In the genomic region with DNA sequence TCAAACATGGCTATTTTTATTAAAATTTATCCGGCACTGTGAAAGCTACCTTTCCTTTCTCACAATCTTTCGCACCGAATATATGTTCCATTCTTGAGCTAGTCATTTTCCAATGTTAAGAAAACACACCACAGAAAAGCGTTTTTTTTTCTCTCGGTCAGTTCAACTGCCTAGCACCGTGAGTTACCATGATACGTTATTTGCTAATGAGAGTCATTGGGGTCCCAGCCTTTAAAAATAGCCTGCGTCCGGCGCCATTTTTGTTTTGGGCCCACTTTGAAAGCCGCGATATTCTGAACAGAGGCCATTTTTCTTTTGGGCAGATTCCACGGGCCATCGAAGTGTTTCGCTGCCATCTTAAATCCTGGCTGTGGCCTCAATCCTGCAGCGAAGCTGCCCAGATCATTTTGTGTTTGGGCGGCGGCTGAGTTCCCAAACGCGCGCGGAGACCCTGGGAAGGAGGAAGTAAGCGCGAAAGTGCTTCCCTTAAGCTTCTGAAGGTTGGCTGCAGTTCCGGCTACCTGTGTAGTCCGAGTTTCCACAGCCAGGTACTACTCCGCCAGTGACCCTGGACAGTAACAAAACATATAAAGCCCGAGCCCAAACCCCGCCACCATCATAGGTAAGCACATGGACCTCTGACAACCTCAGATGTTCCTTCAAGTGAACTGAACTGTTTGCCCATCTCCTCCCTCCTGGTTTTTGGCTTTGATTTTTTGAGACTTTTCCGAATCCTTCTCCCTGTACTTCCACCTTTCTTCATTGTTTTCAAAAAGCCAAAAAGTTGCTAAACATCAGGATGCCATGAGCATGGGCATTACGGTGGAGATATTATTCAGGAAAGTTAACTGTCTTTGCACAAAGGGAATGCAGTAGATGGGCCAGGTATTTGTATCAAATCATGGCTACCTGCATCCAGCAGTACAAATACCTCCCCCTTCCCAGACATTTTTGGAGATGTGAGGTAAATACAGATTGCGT, we compare ENCODE assay signal across 8 cellular contexts. TPM values are rescaled to one million over a fixed set of nuclear protein-coding genes. Genes with fewer than 3 reads are reported as not detected.
DNase-seq lines count a peak whose midpoint lies in the region; ATAC-seq and TF ChIP-seq lines count a peak whose summit lies in the region.

A gene (plus strand): TSS at position 474 of the 981 bp plus-strand sequence. CDS start 22,900 bp downstream, outside the sequence.

- peak; percentile 76 for ATAC-seq in naive thymus-derived CD4-positive, alpha-beta T cell
- peak; percentile 77 to 79 for ATAC-seq in stimulated activated naive B cell treated with anti-CD40 and anti-IgM and Interleukin-4, amounts not matched to agents 10 μg/mL and 1 μg/mL and 100 μg/mL, for 72 hours (replicated peaks)

- no peaks in the 10 kb centered on the region for H3K27me3 Mint-ChIP-seq in activated T-helper 2 cell treated with anti-CD3 and anti-CD28 coated beads, Interferon-gamma antibody, Interleukin-2, Interleukin-4, amounts not matched to agents 10 μg/mL and 5 μg/mL and 100 μg/mL, durations not matched to agents 14 hours and 24 hours and 36 hours (ENCODE audit: low read depth)
- H3K27me3 Mint-ChIP-seq in naive thymus-derived CD4-positive, alpha-beta T cell: no peaks in the 10 kb centered on the region
- no peaks in the 10 kb centered on the region for H3K27me3 Mint-ChIP-seq in stimulated activated naive B cell treated with anti-CD40 and anti-IgM and Interleukin-4, amounts not matched to agents 10 μg/mL and 1 μg/mL and 100 μg/mL, for 72 hours

- H3K4me3 ChIP-seq in LNCaP clone FGC (ENCODE audit: low read depth, low read length) (peak within 1 kb of the TSS; percentile 87), fibroblast of mammary gland (ENCODE audit: control insufficient read depth, low read depth, low read length) (peak within 1 kb of the TSS; percentile 86)
- H3K4me3 ChIP-seq in naive thymus-derived CD4-positive, alpha-beta T cell (ENCODE audit: low read length): peak within 1 kb of the TSS; percentile 99

- no peaks in the 10 kb centered on the region for H3K36me3 ChIP-seq in naive thymus-derived CD4-positive, alpha-beta T cell (ENCODE audit: control insufficient read depth in 2 of 3, insufficient read depth in 3 of 3, low read length in 3 of 3)

- peaks cover 59% of the 10 kb centered on the region for H3K4me1 Mint-ChIP-seq in activated T-helper 2 cell treated with anti-CD3 and anti-CD28 coated beads, Interferon-gamma antibody, Interleukin-2, Interleukin-4, amounts not matched to agents 10 μg/mL and 5 μg/mL and 100 μg/mL, durations not matched to agents 14 hours and 24 hours and 36 hours (ENCODE audit: low read depth)
- H3K4me1 Mint-ChIP-seq in naive thymus-derived CD4-positive, alpha-beta T cell: peaks cover 30 to 59% (median 48%) of the 10 kb centered on the region in 7 donors
- peaks cover 21 to 31% of the 10 kb centered on the region in 2 donors for H3K4me1 Mint-ChIP-seq in stimulated activated naive B cell treated with anti-CD40 and anti-IgM and Interleukin-4, amounts not matched to agents 10 μg/mL and 1 μg/mL and 100 μg/mL, for 72 hours

- CTCF ChIA-PET in naive thymus-derived CD4-positive, alpha-beta T cell (lab: Charles Lee): interaction anchor here (1.2 to 2.3 kb wide), 2 partner anchors 8 to 10 kb away, joined by 3 to 7 read pairs; no protein-coding TSS in a partner anchor

- H3K27me3 ChIP-seq in naive thymus-derived CD4-positive, alpha-beta T cell (ENCODE audit: control insufficient read depth in 2 of 2, insufficient read depth in 2 of 2, low read length in 2 of 2): no peaks in the 10 kb centered on the region

- POLR2A ChIA-PET in naive thymus-derived CD4-positive, alpha-beta T cell (lab: Charles Lee): interaction anchor here (0.7 to 1.7 kb wide), 12 partner anchors 9 to 400 kb away, joined by 3 to 9 read pairs (median 4); a partner anchor contains a TSS

- H3K27ac ChIP-seq in naive thymus-derived CD4-positive, alpha-beta T cell (ENCODE audit: low read depth, low read length): peak within 1 kb of the TSS; percentile 82

- no peaks in the 10 kb centered on the region for H3K9me3 Mint-ChIP-seq in activated T-helper 2 cell treated with anti-CD3 and anti-CD28 coated beads, Interferon-gamma antibody, Interleukin-2, Interleukin-4, amounts not matched to agents 10 μg/mL and 5 μg/mL and 100 μg/mL, durations not matched to agents 14 hours and 24 hours and 36 hours
- H3K9me3 Mint-ChIP-seq in naive thymus-derived CD4-positive, alpha-beta T cell: no peaks in the 10 kb centered on the region
- H3K9me3 Mint-ChIP-seq in stimulated activated naive B cell treated with anti-CD40 and anti-IgM and Interleukin-4, amounts not matched to agents 10 μg/mL and 1 μg/mL and 100 μg/mL, for 72 hours: no peaks in the 10 kb centered on the region

- intact Hi-C loops in activated T-helper 2 cell treated with anti-CD3 and anti-CD28 coated beads, Interferon-gamma antibody, Interleukin-2, Interleukin-4, amounts not matched to agents 10 μg/mL and 5 μg/mL and 100 μg/mL, durations not matched to agents 14 hours and 24 hours and 36 hours (cut with micrococcal nuclease): loop anchor here (1.0 to 5.0 kb wide), 7 partner anchors 12 to 1457 kb away; a partner anchor contains a TSS
- intact Hi-C loops in naive thymus-derived CD4-positive, alpha-beta T cell (cut with micrococcal nuclease): loop anchor here (1.0 to 5.0 kb wide), 12 partner anchors 12 to 1457 kb away; a partner anchor contains a TSS

- no peaks in the 10 kb centered on the region for H3K9me3 ChIP-seq in naive thymus-derived CD4-positive, alpha-beta T cell (ENCODE audit: control insufficient read depth in 2 of 3, low read length in 3 of 3)

- no peak for TF ChIP-seq CTCF in LNCaP clone FGC (IDR thresholded peaks at IDR 0.05; ENCODE audit: control insufficient read depth, extremely low read depth, insufficient read depth)
- no peak for TF ChIP-seq CTCF in fibroblast of mammary gland (conservative IDR thresholded peaks at IDR 0.05; ENCODE audit: control insufficient read depth, insufficient read depth, low read depth, low read length)

- DNase-seq in EL (peak; percentile 97), H4 (ENCODE audit: low spot score) (peak; percentile 93), LNCaP clone FGC (ENCODE audit: low read depth) (peak; percentile 98), RPMI8226 (peak; percentile 95), fibroblast of mammary gland (ENCODE audit: low read depth) (peak; percentile 96)
- DNase-seq in activated T-helper 2 cell treated with anti-CD3 and anti-CD28 coated beads, Interferon-gamma antibody, Interleukin-2, Interleukin-4, amounts not matched to agents 10 μg/mL and 5 μg/mL and 100 μg/mL, durations not matched to agents 14 hours and 24 hours and 36 hours (ENCODE audit: low spot score): peak; percentile 78
- DNase-seq in naive thymus-derived CD4-positive, alpha-beta T cell: peak; percentile 46 to 85 (median 82)
- peak; percentile 87 for DNase-seq in stimulated activated naive B cell treated with anti-CD40 and anti-IgM and Interleukin-4, amounts not matched to agents 10 μg/mL and 1 μg/mL and 100 μg/mL, for 72 hours

- peak within 1 kb of the TSS; percentile 97 for H3K4me3 Mint-ChIP-seq in activated T-helper 2 cell treated with anti-CD3 and anti-CD28 coated beads, Interferon-gamma antibody, Interleukin-2, Interleukin-4, amounts not matched to agents 10 μg/mL and 5 μg/mL and 100 μg/mL, durations not matched to agents 14 hours and 24 hours and 36 hours (ENCODE audit: low read depth)
- peak within 1 kb of the TSS; percentile 89 to 99 (median 96) for H3K4me3 Mint-ChIP-seq in naive thymus-derived CD4-positive, alpha-beta T cell
- H3K4me3 Mint-ChIP-seq in stimulated activated naive B cell treated with anti-CD40 and anti-IgM and Interleukin-4, amounts not matched to agents 10 μg/mL and 1 μg/mL and 100 μg/mL, for 72 hours: peak within 1 kb of the TSS; percentile 91

- peaks cover 0 to 4% of the 10 kb centered on the region in 2 donors for H3K4me1 ChIP-seq in naive thymus-derived CD4-positive, alpha-beta T cell (ENCODE audit: control insufficient read depth in 2 of 2, insufficient read depth in 2 of 2, low read length in 2 of 2)

- peak within 1 kb of the TSS; percentile 97 for H3K27ac Mint-ChIP-seq in activated T-helper 2 cell treated with anti-CD3 and anti-CD28 coated beads, Interferon-gamma antibody, Interleukin-2, Interleukin-4, amounts not matched to agents 10 μg/mL and 5 μg/mL and 100 μg/mL, durations not matched to agents 14 hours and 24 hours and 36 hours
- peak within 1 kb of the TSS; percentile 90 to 99 (median 97) for H3K27ac Mint-ChIP-seq in naive thymus-derived CD4-positive, alpha-beta T cell
- peak within 1 kb of the TSS; percentile 95 for H3K27ac Mint-ChIP-seq in stimulated activated naive B cell treated with anti-CD40 and anti-IgM and Interleukin-4, amounts not matched to agents 10 μg/mL and 1 μg/mL and 100 μg/mL, for 72 hours

- peaks cover 4% of the 10 kb centered on the region for H3K36me3 Mint-ChIP-seq in activated T-helper 2 cell treated with anti-CD3 and anti-CD28 coated beads, Interferon-gamma antibody, Interleukin-2, Interleukin-4, amounts not matched to agents 10 μg/mL and 5 μg/mL and 100 μg/mL, durations not matched to agents 14 hours and 24 hours and 36 hours (ENCODE audit: low read depth)
- no peaks in the 10 kb centered on the region for H3K36me3 Mint-ChIP-seq in naive thymus-derived CD4-positive, alpha-beta T cell
- H3K36me3 Mint-ChIP-seq in stimulated activated naive B cell treated with anti-CD40 and anti-IgM and Interleukin-4, amounts not matched to agents 10 μg/mL and 1 μg/mL and 100 μg/mL, for 72 hours: peaks cover 2 to 8% of the 10 kb centered on the region in 2 donors

RNA-seq across cellular contexts. Expression of the gene that starts here (rescaled TPM):
- total RNA-seq in H4 (2014; rRNA removed; shearing (Covaris generic)): 4.7 and 5.2 TPM in 2 replicates
- total RNA-seq in activated T-helper 2 cell treated with anti-CD3 and anti-CD28 coated beads, Interferon-gamma antibody, Interleukin-2, Interleukin-4, amounts not matched to agents 10 μg/mL and 5 μg/mL and 100 μg/mL, durations not matched to agents 14 hours and 24 hours and 36 hours: 6.3 and 6.4 TPM in 2 replicates
- total RNA-seq in naive thymus-derived CD4-positive, alpha-beta T cell: 1 to 10 TPM; 4.2 to 8.2 (median 6.5) TPM
- 1 to 10 TPM; 1.6 to 2.2 TPM for polyA plus RNA-seq in naive thymus-derived CD4-positive, alpha-beta T cell

Comparison
In these comparisons a context has a peak if more than half of its experiments do, and no peak if none do; other contexts are left out.
1. Peak in every context shown above with its lines: DNase-seq, ATAC-seq, H3K4me3 ChIP-seq and H3K27ac ChIP-seq.